Comparison of ENCODE assay signal across 1 cellular context in genomic region chr12:14769837-14770494, GRCh38.
TF ChIP-seq lines count a peak whose summit lies in the region.

No MANE protein-coding gene starts in this region.

TF ChIP-seq in HepG2, 621 proteins besides CTCF, POLR2A, EP300 and RAD21 (continued from another document and continues in another):
- TF ChIP-seq ZNF362 (CRISPR knock-in tag; IDR thresholded peaks at IDR 0.05; ENCODE audit: borderline replicate concordance) = no peak; the same call in 1 of the 2 replicates
- TF ChIP-seq, protein P1, sequence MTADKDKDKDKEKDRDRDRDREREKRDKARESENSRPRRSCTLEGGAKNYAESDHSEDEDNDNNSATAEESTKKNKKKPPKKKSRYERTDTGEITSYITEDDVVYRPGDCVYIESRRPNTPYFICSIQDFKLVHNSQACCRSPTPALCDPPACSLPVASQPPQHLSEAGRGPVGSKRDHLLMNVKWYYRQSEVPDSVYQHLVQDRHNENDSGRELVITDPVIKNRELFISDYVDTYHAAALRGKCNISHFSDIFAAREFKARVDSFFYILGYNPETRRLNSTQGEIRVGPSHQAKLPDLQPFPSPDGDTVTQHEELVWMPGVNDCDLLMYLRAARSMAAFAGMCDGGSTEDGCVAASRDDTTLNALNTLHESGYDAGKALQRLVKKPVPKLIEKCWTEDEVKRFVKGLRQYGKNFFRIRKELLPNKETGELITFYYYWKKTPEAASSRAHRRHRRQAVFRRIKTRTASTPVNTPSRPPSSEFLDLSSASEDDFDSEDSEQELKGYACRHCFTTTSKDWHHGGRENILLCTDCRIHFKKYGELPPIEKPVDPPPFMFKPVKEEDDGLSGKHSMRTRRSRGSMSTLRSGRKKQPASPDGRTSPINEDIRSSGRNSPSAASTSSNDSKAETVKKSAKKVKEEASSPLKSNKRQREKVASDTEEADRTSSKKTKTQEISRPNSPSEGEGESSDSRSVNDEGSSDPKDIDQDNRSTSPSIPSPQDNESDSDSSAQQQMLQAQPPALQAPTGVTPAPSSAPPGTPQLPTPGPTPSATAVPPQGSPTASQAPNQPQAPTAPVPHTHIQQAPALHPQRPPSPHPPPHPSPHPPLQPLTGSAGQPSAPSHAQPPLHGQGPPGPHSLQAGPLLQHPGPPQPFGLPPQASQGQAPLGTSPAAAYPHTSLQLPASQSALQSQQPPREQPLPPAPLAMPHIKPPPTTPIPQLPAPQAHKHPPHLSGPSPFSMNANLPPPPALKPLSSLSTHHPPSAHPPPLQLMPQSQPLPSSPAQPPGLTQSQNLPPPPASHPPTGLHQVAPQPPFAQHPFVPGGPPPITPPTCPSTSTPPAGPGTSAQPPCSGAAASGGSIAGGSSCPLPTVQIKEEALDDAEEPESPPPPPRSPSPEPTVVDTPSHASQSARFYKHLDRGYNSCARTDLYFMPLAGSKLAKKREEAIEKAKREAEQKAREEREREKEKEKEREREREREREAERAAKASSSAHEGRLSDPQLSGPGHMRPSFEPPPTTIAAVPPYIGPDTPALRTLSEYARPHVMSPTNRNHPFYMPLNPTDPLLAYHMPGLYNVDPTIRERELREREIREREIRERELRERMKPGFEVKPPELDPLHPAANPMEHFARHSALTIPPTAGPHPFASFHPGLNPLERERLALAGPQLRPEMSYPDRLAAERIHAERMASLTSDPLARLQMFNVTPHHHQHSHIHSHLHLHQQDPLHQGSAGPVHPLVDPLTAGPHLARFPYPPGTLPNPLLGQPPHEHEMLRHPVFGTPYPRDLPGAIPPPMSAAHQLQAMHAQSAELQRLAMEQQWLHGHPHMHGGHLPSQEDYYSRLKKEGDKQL (CRISPR knock-in tag; IDR thresholded peaks at IDR 0.05; ENCODE audit: low read depth) = no peak
- no peak for TF ChIP-seq ZNF564 (CRISPR knock-in tag; IDR thresholded peaks at IDR 0.05)
- no peak for TF ChIP-seq ZNF382 (CRISPR knock-in tag; IDR thresholded peaks at IDR 0.05; ENCODE audit: borderline replicate concordance)
- TF ChIP-seq MAZ (IDR thresholded peaks at IDR 0.05; ENCODE audit: borderline replicate concordance, low read depth, low read length) = peak; percentile 37; the same call in 1 of the 2 replicates
- no peak; the same call in 1 of the 2 replicates for TF ChIP-seq MAZ (CRISPR knock-in tag; IDR thresholded peaks at IDR 0.05; ENCODE audit: low read depth)
- TF ChIP-seq POGZ (CRISPR knock-in tag; IDR thresholded peaks at IDR 0.05) = no peak; the same call in none of the 2 replicates
- TF ChIP-seq, protein P2, sequence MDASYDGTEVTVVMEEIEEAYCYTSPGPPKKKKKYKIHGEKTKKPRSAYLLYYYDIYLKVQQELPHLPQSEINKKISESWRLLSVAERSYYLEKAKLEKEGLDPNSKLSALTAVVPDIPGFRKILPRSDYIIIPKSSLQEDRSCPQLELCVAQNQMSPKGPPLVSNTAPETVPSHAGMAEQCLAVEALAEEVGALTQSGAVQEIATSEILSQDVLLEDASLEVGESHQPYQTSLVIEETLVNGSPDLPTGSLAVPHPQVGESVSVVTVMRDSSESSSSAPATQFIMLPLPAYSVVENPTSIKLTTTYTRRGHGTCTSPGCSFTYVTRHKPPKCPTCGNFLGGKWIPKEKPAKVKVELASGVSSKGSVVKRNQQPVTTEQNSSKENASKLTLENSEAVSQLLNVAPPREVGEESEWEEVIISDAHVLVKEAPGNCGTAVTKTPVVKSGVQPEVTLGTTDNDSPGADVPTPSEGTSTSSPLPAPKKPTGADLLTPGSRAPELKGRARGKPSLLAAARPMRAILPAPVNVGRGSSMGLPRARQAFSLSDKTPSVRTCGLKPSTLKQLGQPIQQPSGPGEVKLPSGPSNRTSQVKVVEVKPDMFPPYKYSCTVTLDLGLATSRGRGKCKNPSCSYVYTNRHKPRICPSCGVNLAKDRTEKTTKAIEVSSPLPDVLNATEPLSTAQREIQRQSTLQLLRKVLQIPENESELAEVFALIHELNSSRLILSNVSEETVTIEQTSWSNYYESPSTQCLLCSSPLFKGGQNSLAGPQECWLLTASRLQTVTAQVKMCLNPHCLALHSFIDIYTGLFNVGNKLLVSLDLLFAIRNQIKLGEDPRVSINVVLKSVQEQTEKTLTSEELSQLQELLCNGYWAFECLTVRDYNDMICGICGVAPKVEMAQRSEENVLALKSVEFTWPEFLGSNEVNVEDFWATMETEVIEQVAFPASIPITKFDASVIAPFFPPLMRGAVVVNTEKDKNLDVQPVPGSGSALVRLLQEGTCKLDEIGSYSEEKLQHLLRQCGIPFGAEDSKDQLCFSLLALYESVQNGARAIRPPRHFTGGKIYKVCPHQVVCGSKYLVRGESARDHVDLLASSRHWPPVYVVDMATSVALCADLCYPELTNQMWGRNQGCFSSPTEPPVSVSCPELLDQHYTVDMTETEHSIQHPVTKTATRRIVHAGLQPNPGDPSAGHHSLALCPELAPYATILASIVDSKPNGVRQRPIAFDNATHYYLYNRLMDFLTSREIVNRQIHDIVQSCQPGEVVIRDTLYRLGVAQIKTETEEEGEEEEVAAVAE (CRISPR knock-in tag; IDR thresholded peaks at IDR 0.05; ENCODE audit: borderline replicate concordance) = peak; percentile 34; the same call in 1 of the 2 replicates
- no peak; the same call in 1 of the 2 replicates for TF ChIP-seq ZNF143 (CRISPR knock-in tag; IDR thresholded peaks at IDR 0.05)
- TF ChIP-seq ZNF430 (CRISPR knock-in tag; IDR thresholded peaks at IDR 0.05) = no peak; the same call in 1 of the 2 replicates
- no peak for TF ChIP-seq BCL6 (CRISPR knock-in tag; IDR thresholded peaks at IDR 0.05)
- no peak for TF ChIP-seq ZNF768 (CRISPR knock-in tag; IDR thresholded peaks at IDR 0.05)
- no peak for TF ChIP-seq CBX1 (IDR thresholded peaks at IDR 0.05; ENCODE audit: low read depth)
- TF ChIP-seq ZNF547 (CRISPR knock-in tag; IDR thresholded peaks at IDR 0.05) = 0 out of 2 replicates have a peak, but pooled peaks have one; percentile 42
- TF ChIP-seq DDIT3 (CRISPR knock-in tag; IDR thresholded peaks at IDR 0.05) = no peak
- no peak; the same call in 1 of the 2 replicates for TF ChIP-seq NRL (CRISPR knock-in tag; IDR thresholded peaks at IDR 0.05; ENCODE audit: borderline replicate concordance)
- TF ChIP-seq ELF3 (CRISPR knock-in tag; IDR thresholded peaks at IDR 0.05) = peak; percentile 18; the same call in 1 of the 2 replicates
- TF ChIP-seq POLR2AphosphoS2 (IDR thresholded peaks at IDR 0.05; ENCODE audit: low read depth, low read length) = no peak
- no peak for TF ChIP-seq FOSL1 (CRISPR knock-in tag; IDR thresholded peaks at IDR 0.05; ENCODE audit: borderline replicate concordance)
- no peak; the same call in 1 of the 2 replicates for TF ChIP-seq FOXA3 (CRISPR knock-in tag; IDR thresholded peaks at IDR 0.05)
- no peak for TF ChIP-seq SMAD9 (CRISPR knock-in tag; IDR thresholded peaks at IDR 0.05)
- no peak for TF ChIP-seq ZNF337 (CRISPR knock-in tag; IDR thresholded peaks at IDR 0.05; ENCODE audit: borderline replicate concordance, low read depth)
- no peak for TF ChIP-seq SIN3B (IDR thresholded peaks at IDR 0.05; ENCODE audit: low read length)
- TF ChIP-seq MAFF (IDR thresholded peaks at IDR 0.05; ENCODE audit: low read depth, low read length) = no peak
- no peak; the same call in 1 of the 2 replicates for TF ChIP-seq AFF4 (CRISPR knock-in tag; IDR thresholded peaks at IDR 0.05)
- TF ChIP-seq ZSCAN30 (CRISPR knock-in tag; IDR thresholded peaks at IDR 0.05) = no peak
- TF ChIP-seq ISX (CRISPR knock-in tag; conservative IDR thresholded peaks at IDR 0.05) = no peak
- no peak for TF ChIP-seq NCOA1 (CRISPR knock-in tag; IDR thresholded peaks at IDR 0.05)
- TF ChIP-seq ADNP (CRISPR knock-in tag; IDR thresholded peaks at IDR 0.05) = no peak
- peak; percentile 96 for TF ChIP-seq ZC3H13 (CRISPR knock-in tag; IDR thresholded peaks at IDR 0.05)
- TF ChIP-seq ZNF709 (CRISPR knock-in tag; IDR thresholded peaks at IDR 0.05) = peak; percentile 49; the same call in 1 of the 2 replicates
- TF ChIP-seq, protein P3, sequence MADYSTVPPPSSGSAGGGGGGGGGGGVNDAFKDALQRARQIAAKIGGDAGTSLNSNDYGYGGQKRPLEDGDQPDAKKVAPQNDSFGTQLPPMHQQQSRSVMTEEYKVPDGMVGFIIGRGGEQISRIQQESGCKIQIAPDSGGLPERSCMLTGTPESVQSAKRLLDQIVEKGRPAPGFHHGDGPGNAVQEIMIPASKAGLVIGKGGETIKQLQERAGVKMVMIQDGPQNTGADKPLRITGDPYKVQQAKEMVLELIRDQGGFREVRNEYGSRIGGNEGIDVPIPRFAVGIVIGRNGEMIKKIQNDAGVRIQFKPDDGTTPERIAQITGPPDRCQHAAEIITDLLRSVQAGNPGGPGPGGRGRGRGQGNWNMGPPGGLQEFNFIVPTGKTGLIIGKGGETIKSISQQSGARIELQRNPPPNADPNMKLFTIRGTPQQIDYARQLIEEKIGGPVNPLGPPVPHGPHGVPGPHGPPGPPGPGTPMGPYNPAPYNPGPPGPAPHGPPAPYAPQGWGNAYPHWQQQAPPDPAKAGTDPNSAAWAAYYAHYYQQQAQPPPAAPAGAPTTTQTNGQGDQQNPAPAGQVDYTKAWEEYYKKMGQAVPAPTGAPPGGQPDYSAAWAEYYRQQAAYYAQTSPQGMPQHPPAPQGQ (CRISPR knock-in tag; IDR thresholded peaks at IDR 0.05; ENCODE audit: borderline replicate concordance) = peak; percentile 54; the same call in 1 of the 2 replicates
- TF ChIP-seq MXD3 (CRISPR knock-in tag; IDR thresholded peaks at IDR 0.05) = peak; percentile 39; the same call in 1 of the 2 replicates
- TF ChIP-seq SMYD3 (CRISPR knock-in tag; IDR thresholded peaks at IDR 0.05) = peak; percentile 56; the same call in 1 of the 2 replicates
- TF ChIP-seq MYNN (CRISPR knock-in tag; IDR thresholded peaks at IDR 0.05; ENCODE audit: low read depth) = no peak
- 0 out of 2 replicates have a peak, but pooled peaks have one; percentile 37 for TF ChIP-seq ZNF317 (CRISPR knock-in tag; IDR thresholded peaks at IDR 0.05)
- TF ChIP-seq NCOA2 (CRISPR knock-in tag; IDR thresholded peaks at IDR 0.05) = no peak
- no peak for TF ChIP-seq ZNF784 (CRISPR knock-in tag; IDR thresholded peaks at IDR 0.05; ENCODE audit: borderline replicate concordance)
- no peak for TF ChIP-seq CREBL2 (CRISPR knock-in tag; IDR thresholded peaks at IDR 0.05; ENCODE audit: borderline replicate concordance)
- no peak for TF ChIP-seq REXO4 (CRISPR knock-in tag; IDR thresholded peaks at IDR 0.05; ENCODE audit: borderline replicate concordance)
- TF ChIP-seq IKZF4 (CRISPR knock-in tag; IDR thresholded peaks at IDR 0.05; ENCODE audit: borderline replicate concordance, low read depth, not compliant biosample characterization) = no peak
- no peak for TF ChIP-seq SNAPC5 (CRISPR knock-in tag; IDR thresholded peaks at IDR 0.05; ENCODE audit: borderline replicate concordance)
- peak; percentile 62; the same call in 1 of the 2 replicates for TF ChIP-seq ZFYVE20 (CRISPR knock-in tag; IDR thresholded peaks at IDR 0.05; ENCODE audit: borderline replicate concordance, low read depth)
- TF ChIP-seq JUN (CRISPR knock-in tag; IDR thresholded peaks at IDR 0.05) = no peak
- TF ChIP-seq DPF2 (CRISPR knock-in tag; IDR thresholded peaks at IDR 0.05; ENCODE audit: borderline replicate concordance, low read depth) = peak; percentile 12; the same call in 1 of the 2 replicates
